ENCODE assay signal across 8 cellular contexts in genomic region chr14:104986487-104987164, GRCh38. TPM values are rescaled to one million over a fixed set of nuclear protein-coding genes. Genes with fewer than 3 reads are reported as not detected.
DNase-seq lines count a peak whose midpoint lies in the region; ATAC-seq, FAIRE-seq and TF ChIP-seq lines count a peak whose summit lies in the region.

No MANE protein-coding gene starts in this region.

- H3K27me3 Mint-ChIP-seq in Caco-2 (ENCODE audit: insufficient read depth, unreplicated experiment): no peaks in the 10 kb centered on the region

- H3K4me1 Mint-ChIP-seq in Caco-2 (ENCODE audit: low read depth, unreplicated experiment): no peaks in the 10 kb centered on the region

- DNase-seq in Caco-2 (no peak), RWPE1 (ENCODE audit: low spot score) (no peak), esophagus muscularis mucosa (ENCODE audit: extremely low spot score) (no peak), pancreas (peak in 2 of 6 donors; percentile 48 to 64), GM12892 (ENCODE audit: insufficient read length) (no peak), glomerular visceral epithelial cell (ENCODE audit: extremely low spot score) (no peak), NCI-H510A (lab: John Stamatoyannopoulos, UW) (no peak), NCI-H774 (lab: John Stamatoyannopoulos, UW) (no peak)

- H3K27ac Mint-ChIP-seq in Caco-2 (ENCODE audit: unreplicated experiment): no peak overlapping the region

- intact Hi-C loops in Caco-2 (cut with micrococcal nuclease; ENCODE audit: unreplicated experiment) (no loop called here), esophagus muscularis mucosa (cut with DNase I) (no loop called here), pancreas (cut with DNase I) (no loop called here)

- CTCF ChIA-PET in Caco-2 (lab: Charles Lee): no interaction called here
- CTCF ChIA-PET in RWPE1 (lab: Yijun Ruan, JAX): no interaction called here

- WGBS in esophagus muscularis mucosa: 78% methylated on average over 12 of the region's 19 CpGs
- 37 to 43% methylated on average over 19 of the region's 19 CpGs for whole genome bisulfite sequencing in pancreas, 2 donors

- H3K9me3 Mint-ChIP-seq in Caco-2 (ENCODE audit: unreplicated experiment): no peaks in the 10 kb centered on the region

- H3K27me3 ChIP-seq in Caco-2 (replicated peaks; ENCODE audit: control insufficient read depth, insufficient read depth, low read length): no peaks in the 10 kb centered on the region
- H3K27me3 ChIP-seq in esophagus muscularis mucosa: no peaks in the 10 kb centered on the region
- no peaks in the 10 kb centered on the region for H3K27me3 ChIP-seq in pancreas

- H3K4me3 ChIP-seq in Caco-2 (ENCODE audit: low read depth, low read length): peak overlapping the region; percentile 62
- H3K4me3 ChIP-seq in esophagus muscularis mucosa: peak overlapping the region; percentile 68 to 90 (median 77)
- H3K4me3 ChIP-seq in pancreas: peak overlapping the region; percentile 53 to 94 (median 88)

- H3K36me3 ChIP-seq in Caco-2 (ENCODE audit: control insufficient read depth, insufficient read depth, low read length): no peaks in the 10 kb centered on the region
- H3K36me3 ChIP-seq in esophagus muscularis mucosa: peaks cover 0 to 23% (median 6%) of the 10 kb centered on the region in 4 donors
- no peaks in the 10 kb centered on the region for H3K36me3 ChIP-seq in pancreas

- BruUV-seq in Caco-2 (replicated peaks; lab: Mats Ljungman, UMichigan): TSS peak; percentile 27

- H3K9me3 ChIP-seq in Caco-2 (no peaks in the 10 kb centered on the region), esophagus muscularis mucosa (no peaks in the 10 kb centered on the region), pancreas (no peaks in the 10 kb centered on the region)

- no peak for ATAC-seq in pancreas

- TF ChIP-seq CTCF in Caco-2 (IDR thresholded peaks at IDR 0.05; ENCODE audit: insufficient read depth in 1 of 2, low read depth in 1 of 2, low read length in 1 of 2, severe bottlenecking in 1 of 2, unreplicated experiment in 1 of 2) (no peak), RWPE1 (conservative IDR thresholded peaks at IDR 0.05; ENCODE audit: low read depth) (no peak), esophagus muscularis mucosa (IDR thresholded peaks at IDR 0.05) (no peak), pancreas (IDR thresholded peaks at IDR 0.05) (no peak)

- H3K27ac ChIP-seq in RWPE1 (peak overlapping the region; percentile 100), esophagus muscularis mucosa (replicated peaks in 1 of 4) (peak overlapping the region in 1 of 4 donors; percentile 70), pancreas (no peak overlapping the region)

- TF ChIP-seq POLR2A in esophagus muscularis mucosa (IDR thresholded peaks at IDR 0.05; ENCODE audit: low read depth): no peak
- no peak for TF ChIP-seq POLR2A in GM12892 (IDR thresholded peaks at IDR 0.05; ENCODE audit: low read depth, low read length)

- H3K4me3 Mint-ChIP-seq in Caco-2 (ENCODE audit: unreplicated experiment): peak overlapping the region; percentile 66

- H3K36me3 Mint-ChIP-seq in Caco-2 (ENCODE audit: insufficient read depth, unreplicated experiment): peaks cover 4% of the 10 kb centered on the region

- FAIRE-seq in pancreas (lab: Jason Lieb, UNC) (no peak), GM12892 (lab: Jason Lieb, UNC) (no peak)

- POLR2A ChIA-PET in Caco-2 (lab: Charles Lee) (no interaction called here), RWPE1 (lab: Yijun Ruan, JAX; ENCODE audit: low non-redundant PET) (no interaction called here)

- TF ChIP-seq EP300 in esophagus muscularis mucosa (IDR thresholded peaks at IDR 0.05): no peak

- H3K4me1 ChIP-seq in Caco-2 (0 out of 2 replicates have a peak, but pooled peaks cover 3% of the 10 kb centered on the region), esophagus muscularis mucosa (peaks cover 11 to 22% (median 19%) of the 10 kb centered on the region in 4 donors), pancreas (peaks cover 0 to 8% (median 5%) of the 10 kb centered on the region in 3 donors)

RNA-seq across cellular contexts. Expression of gene CLBA1, which starts 1.0 kb away (rescaled TPM):
- total RNA-seq in Caco-2 (2022) (3.0 and 3.2 TPM in 2 replicates), esophagus muscularis mucosa (1 to 10 TPM; 3.7 to 9.8 (median 6.7) TPM), pancreas (1 to 10 TPM; 4.7 to 8.3 (median 6.4) TPM)
- polyA plus RNA-seq in pancreas: 10 to 100 TPM; 23.6 to 32.5 TPM
- polyA plus RNA-seq in GM12892 (2012; ENCODE audit: missing spikeins): 2.1 TPM

RNA-seq across cellular contexts. Expression of gene AHNAK2, which starts 8.5 kb away (rescaled TPM):
- 0.77 and 0.81 TPM in 2 replicates for total RNA-seq in Caco-2 (2022)
- total RNA-seq in esophagus muscularis mucosa: 100 to 1,000 TPM in 3 of 4 donors, 10 to 100 TPM in 1; 95.3 to 277 (median 195) TPM
- total RNA-seq in pancreas: 1 to 10 TPM in 5 of 6 donors, under 1 TPM in 1; 0.75 to 2.4 (median 1.5) TPM
- 1 to 10 TPM; 1.3 to 1.4 TPM for polyA plus RNA-seq in pancreas
- not detected for polyA plus RNA-seq in GM12892 (2012; ENCODE audit: missing spikeins)

RNA-seq across cellular contexts. Expression of gene CDCA4, which starts 34.3 kb away (rescaled TPM):
- total RNA-seq in Caco-2 (2022) (33.4 and 41.4 TPM in 2 replicates), esophagus muscularis mucosa (1 to 10 TPM; 5.0 to 8.0 (median 6.0) TPM), pancreas (1 to 10 TPM; 1.2 to 3.5 (median 2.6) TPM)
- 1 to 10 TPM; 3.1 to 3.3 TPM for polyA plus RNA-seq in pancreas
- polyA plus RNA-seq in GM12892 (2012; ENCODE audit: missing spikeins): 35.4 TPM

Comparison
In these comparisons a context has a peak if more than half of its experiments do, and no peak if none do; other contexts are left out.
1. RNA of gene AHNAK2, which starts 8.5 kb away (total RNA-seq): 95.3 to 277 TPM in esophagus muscularis mucosa; 0.75 to 2.4 TPM in pancreas and 0.77 to 0.81 TPM in Caco-2; every median in the first group is over 10 times any median in the second.
2. Peak in every context shown above with its lines, with median percentiles within 50 percentile points of each other: H3K4me3 ChIP-seq.